ENCODE assay signal across 26 cellular contexts in the genomic region with DNA sequence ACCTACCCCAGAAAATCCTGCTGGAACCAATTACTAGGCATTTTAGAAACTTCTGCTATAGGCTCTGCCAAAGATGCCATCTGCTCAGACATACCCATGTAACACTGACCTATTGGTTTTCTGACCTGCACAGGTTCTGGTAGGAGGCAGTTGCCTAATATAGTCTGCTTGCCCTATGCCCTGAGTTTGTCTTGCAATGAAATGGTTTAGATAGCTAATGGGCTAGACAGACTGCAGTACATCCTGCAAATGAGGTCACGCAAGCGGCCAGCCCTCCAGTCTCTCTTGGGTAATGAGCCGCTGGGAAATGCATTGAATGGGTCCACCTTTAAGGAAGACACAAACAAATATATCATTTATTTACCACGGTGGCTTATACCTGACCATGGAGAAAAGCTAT.
"Had no signal": no experiment of that assay in that cellular context is flagged by ENCODE, and none has a peak within 500 bp of the region (broad histone marks: within the 10 kb centered on the region; RNA-seq: fewer than 3 reads in every experiment).

No MANE protein-coding gene starts in this region.

- H3K27me3 Mint-ChIP-seq: activated naive CD8-positive, alpha-beta T cell treated with anti-CD3 and anti-CD28 coated beads, Interleukin-2, amount 10 ng/mL, durations not matched to agents 7 days and 5 days had no signal

- H3K36me3 Mint-ChIP-seq: activated naive CD8-positive, alpha-beta T cell treated with anti-CD3 and anti-CD28 coated beads, Interleukin-2, amount 10 ng/mL, durations not matched to agents 7 days and 5 days had no signal

- H3K27me3 ChIP-seq: adrenal gland, breast epithelium had no signal

- H3K4me1 ChIP-seq: adrenal gland, breast epithelium had no signal

- H3K27ac ChIP-seq: adrenal gland, breast epithelium had no signal

- H3K27ac Mint-ChIP-seq: activated CD8-positive, alpha-beta T cell treated with anti-CD3 and anti-CD28 coated beads, Interleukin-2, amount 10 ng/mL, durations not matched to agents 7 days and 5 days; activated naive CD8-positive, alpha-beta T cell treated with anti-CD3 and anti-CD28 coated beads, Interleukin-2, amount 10 ng/mL, durations not matched to agents 7 days and 5 days; T-helper 1 cell treated with Interleukin-12 subunit alpha and Interleukin-12 subunit beta and Interleukin-4 antibody, amounts not matched to agents 30 μg/mL and 1 μg/mL, for 36 hours had no signal

- H3K4me3 Mint-ChIP-seq: activated CD8-positive, alpha-beta T cell treated with anti-CD3 and anti-CD28 coated beads, Interleukin-2, amount 10 ng/mL, durations not matched to agents 7 days and 5 days; activated naive CD8-positive, alpha-beta T cell treated with anti-CD3 and anti-CD28 coated beads, Interleukin-2, amount 10 ng/mL, durations not matched to agents 7 days and 5 days; T-helper 1 cell treated with Interleukin-12 subunit alpha and Interleukin-12 subunit beta and Interleukin-4 antibody, amounts not matched to agents 30 μg/mL and 1 μg/mL, for 36 hours had no signal

- ATAC-seq: activated CD8-positive, alpha-beta T cell treated with anti-CD3 and anti-CD28 coated beads, Interleukin-2, amount 10 ng/mL, durations not matched to agents 7 days and 5 days; Panc1 had no signal

- H3K9me3 ChIP-seq: adrenal gland, breast epithelium had no signal

- H3K36me3 ChIP-seq: adrenal gland, breast epithelium had no signal

- H3K9me3 Mint-ChIP-seq: activated naive CD8-positive, alpha-beta T cell treated with anti-CD3 and anti-CD28 coated beads, Interleukin-2, amount 10 ng/mL, durations not matched to agents 7 days and 5 days; T-helper 1 cell treated with Interleukin-12 subunit alpha and Interleukin-12 subunit beta and Interleukin-4 antibody, amounts not matched to agents 30 μg/mL and 1 μg/mL, for 36 hours had no signal

- DNase-seq: activated CD4-positive, alpha-beta T cell treated with anti-CD3 and anti-CD28 coated beads for 48 hours; activated CD4-positive, alpha-beta T cell treated with anti-CD3 and anti-CD28 coated beads, Interleukin-2, amount 50 U/mL, for 4 hours; activated CD4-positive, CD25-positive, alpha-beta regulatory T cell treated with anti-CD3 and anti-CD28 coated beads, Interleukin-2, amount 50 U/mL, for 72 hours; activated CD8-positive, alpha-beta memory T cell treated with anti-CD3 and anti-CD28 coated beads, Interleukin-2, amount 50 U/mL, for 48 hours; activated CD8-positive, alpha-beta T cell treated with anti-CD3 and anti-CD28 coated beads, Interleukin-2, amount 10 ng/mL, durations not matched to agents 7 days and 5 days; activated naive CD4-positive, alpha-beta T cell treated with anti-CD3 and anti-CD28 coated beads, Interleukin-2, amount 50 U/mL, for 16 hours; activated naive CD8-positive, alpha-beta T cell treated with anti-CD3 and anti-CD28 coated beads, Interleukin-2, amount 10 ng/mL, durations not matched to agents 7 days and 5 days; activated T-cell treated with anti-CD3 and anti-CD28 coated beads, Interleukin-2, amount 50 U/mL, for 1 hour; adrenal gland; anterior cingulate cortex; central memory CD4-positive, alpha-beta T cell; MM.1S; NCI-H1105; NCI-H1436; NCI-H1694 treated with DMSO at 0.1 percent for 48 hours; NCI-H2029 treated with DMSO at 0.1 percent for 48 hours; NCI-H226; NCI-H510A; NCI-H526 treated with DMSO at 0.1 percent for 48 hours; NK-92 treated with Interleukin-12 subunit alpha and Interleukin-12 subunit beta, amount 100 ng/mL, for 24 hours; OCI-M1; Right ventricle myocardium superior; RPMI8226 had no signal

- H3K4me3 ChIP-seq: adrenal gland, breast epithelium had no signal

- H3K4me1 Mint-ChIP-seq: activated naive CD8-positive, alpha-beta T cell treated with anti-CD3 and anti-CD28 coated beads, Interleukin-2, amount 10 ng/mL, durations not matched to agents 7 days and 5 days had no signal
